In the genomic region with DNA sequence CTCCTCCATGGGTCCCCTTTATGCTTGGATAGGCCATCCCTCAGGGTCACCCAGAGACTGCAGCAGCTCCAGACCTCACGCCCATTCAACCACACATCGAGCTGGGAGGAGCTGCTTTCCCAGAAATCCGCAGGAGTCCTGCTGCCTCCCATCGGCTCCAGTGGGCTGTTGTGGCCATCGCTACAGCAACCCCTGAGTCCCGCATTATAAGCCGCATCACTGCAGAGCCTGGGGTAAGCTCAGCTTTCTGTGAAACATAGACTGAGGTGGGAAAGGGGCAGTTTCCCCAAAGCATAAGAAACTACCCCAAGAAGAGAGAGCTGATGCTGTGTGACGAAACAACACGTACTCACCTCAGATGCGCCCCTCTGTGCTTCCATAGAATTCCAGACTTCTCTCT, we compare ENCODE assay signal across 17 cellular contexts.
"Had no signal": no experiment of that assay in that cellular context is flagged by ENCODE, and none has a peak within 500 bp of the region (broad histone marks: within the 10 kb centered on the region; RNA-seq: fewer than 3 reads in every experiment).

No MANE protein-coding gene starts in this region.

- H3K9me3 ChIP-seq: esophagus squamous epithelium, gastroesophageal sphincter, prostate gland, right lobe of liver, tibial artery had no signal

- H3K4me1 Mint-ChIP-seq: natural killer cell; stimulated activated memory B cell treated with anti-CD40 and anti-IgM and Interleukin-4, amounts not matched to agents 10 μg/mL and 1 μg/mL and 100 μg/mL, for 72 hours had no signal

- H2AFZ ChIP-seq: parathyroid adenoma had no signal

- H3K36me3 ChIP-seq: esophagus squamous epithelium, gastroesophageal sphincter, prostate gland, right lobe of liver, tibial artery had no signal

- H3K9me3 Mint-ChIP-seq: natural killer cell; neural crest cell; stimulated activated memory B cell treated with anti-CD40 and anti-IgM and Interleukin-4, amounts not matched to agents 10 μg/mL and 1 μg/mL and 100 μg/mL, for 72 hours; stimulated activated naive CD8-positive, alpha-beta T cell treated with anti-CD3 and anti-CD28 coated beads, Interleukin-15, Interleukin-2, amounts not matched to agents 100 ng/mL and 50 ng/mL, for 24 hours had no signal

- H3K9ac ChIP-seq: parathyroid adenoma had no signal

- H3K4me3 ChIP-seq: esophagus squamous epithelium, gastroesophageal sphincter, prostate gland, right lobe of liver, tibial artery had no signal

- H3K36me3 Mint-ChIP-seq: natural killer cell; stimulated activated memory B cell treated with anti-CD40 and anti-IgM and Interleukin-4, amounts not matched to agents 10 μg/mL and 1 μg/mL and 100 μg/mL, for 72 hours had no signal

- H3K27me3 ChIP-seq: right lobe of liver, tibial artery had no signal

- DNase-seq: effector memory CD4-positive, alpha-beta T cell; esophagus squamous epithelium; foreskin fibroblast; mammary epithelial cell; natural killer cell; occipital lobe; right lobe of liver; stimulated activated CD4-positive, alpha-beta T cell treated with anti-CD3 and anti-CD28 coated beads, Interleukin-1b, Interleukin-23, amount 100 ng/mL, for 48 hours; stimulated activated CD4-positive, alpha-beta T cell treated with anti-CD3 and anti-CD28 coated beads, Interleukin-4, amount 100 ng/mL, for 24 hours; tibial artery had no signal

- H3K27ac Mint-ChIP-seq: natural killer cell; stimulated activated memory B cell treated with anti-CD40 and anti-IgM and Interleukin-4, amounts not matched to agents 10 μg/mL and 1 μg/mL and 100 μg/mL, for 72 hours; stimulated activated naive CD8-positive, alpha-beta T cell treated with anti-CD3 and anti-CD28 coated beads, Interleukin-15, Interleukin-2, amounts not matched to agents 100 ng/mL and 50 ng/mL, for 24 hours had no signal

- H3K27ac ChIP-seq: epithelial cell of prostate, esophagus squamous epithelium, gastroesophageal sphincter, parathyroid adenoma, prostate gland, right lobe of liver, tibial artery had no signal

- H3K4me3 Mint-ChIP-seq: natural killer cell; neural crest cell; stimulated activated memory B cell treated with anti-CD40 and anti-IgM and Interleukin-4, amounts not matched to agents 10 μg/mL and 1 μg/mL and 100 μg/mL, for 72 hours; stimulated activated naive CD8-positive, alpha-beta T cell treated with anti-CD3 and anti-CD28 coated beads, Interleukin-15, Interleukin-2, amounts not matched to agents 100 ng/mL and 50 ng/mL, for 24 hours had no signal

- H3K4me1 ChIP-seq: esophagus squamous epithelium, gastroesophageal sphincter, parathyroid adenoma, prostate gland, right lobe of liver, tibial artery had no signal
